11 cellular contexts compared by ENCODE assay signal in genomic region chr12:93536766-93537515, GRCh38. TPM values are rescaled to one million over a fixed set of nuclear protein-coding genes. Genes with fewer than 3 reads are reported as not detected.
A peak's percentile ranks its signal among the peaks of the same experiment; 100 is the strongest.
DNase-seq lines count a peak whose midpoint lies in the region; ATAC-seq and TF ChIP-seq lines count a peak whose summit lies in the region.
"Had no signal": no experiment of that assay in that cellular context is flagged by ENCODE, and none has a peak within 500 bp of the region (broad histone marks: within the 10 kb centered on the region; RNA-seq: fewer than 3 reads in every experiment).

No MANE protein-coding gene starts in this region.

- H3K4me1 ChIP-seq in upper lobe of right lung: peaks cover 4% of the 10 kb centered on the region
- H3K4me1 ChIP-seq: adrenal gland had no signal

- no peaks in the 10 kb centered on the region for H3K36me3 ChIP-seq in upper lobe of right lung
- H3K36me3 ChIP-seq: adrenal gland had no signal

- DNase-seq in GM03348 (ENCODE audit: low spot score) (peak; percentile 10), head of caudate nucleus (peak in 25 of 42 donors; percentile 6 to 72 (median 36)), upper lobe of right lung (no peak), iPS-NIHi11 (ENCODE audit: low spot score) (no peak), SK-N-DZ (ENCODE audit: low spot score) (no peak), NCI-H2029 treated with DMSO at 0.1 percent for 48 hours (lab: John Stamatoyannopoulos, UW) (no peak)
- DNase-seq: adrenal gland, DND-41 had no signal

- H3K9me3 ChIP-seq in upper lobe of right lung: no peaks in the 10 kb centered on the region
- H3K9me3 ChIP-seq: adrenal gland had no signal

- H3K4me3 ChIP-seq in upper lobe of right lung: no peak overlapping the region
- H3K4me3 ChIP-seq: adrenal gland had no signal

- no peaks in the 10 kb centered on the region for H3K27me3 ChIP-seq in upper lobe of right lung
- H3K27me3 ChIP-seq: adrenal gland had no signal

- TF ChIP-seq CTCF in upper lobe of right lung (IDR thresholded peaks at IDR 0.05): no peak

- ATAC-seq in GM19452 (IDR thresholded peaks at IDR 0.05; ENCODE audit: unreplicated experiment) (peak; percentile 80), HG03139 (IDR thresholded peaks at IDR 0.05; ENCODE audit: unreplicated experiment) (peak; percentile 87), upper lobe of right lung (no peak)

- intact Hi-C loops in head of caudate nucleus (cut with DNase I): no loop called here
- intact Hi-C loops in upper lobe of right lung (cut with DNase I): no loop called here

- H3K27ac ChIP-seq in upper lobe of right lung: no peak overlapping the region
- H3K27ac ChIP-seq: adrenal gland, KMS-11 had no signal

RNA-seq across cellular contexts. Expression of gene SOCS2, which starts 35.5 kb away (rescaled TPM):
- total RNA-seq in upper lobe of right lung: 23.8 TPM
- 34.9 and 55.9 TPM in 2 replicates for polyA plus RNA-seq in SK-N-DZ (2014; cell fraction: cytosol; rRNA removed)
- 70.1 and 81.4 TPM in 2 replicates for polyA plus RNA-seq in SK-N-DZ (2014; cell fraction: nucleus; rRNA removed)

Comparison
In these comparisons a context has a peak if more than half of its experiments do, and no peak if none do; other contexts are left out.
1. DNase-seq: peak in GM03348 (single experiment) and head of caudate nucleus (25 of 42); none in upper lobe of right lung (single experiment), iPS-NIHi11 (single experiment), SK-N-DZ (single experiment) and NCI-H2029 treated with DMSO at 0.1 percent for 48 hours (single experiment).